In genomic region chr3:168341192-168341816, GRCh38 we compare ENCODE assay signal across 16 cellular contexts.
DNase-seq lines count a peak whose midpoint lies in the region; ATAC-seq and TF ChIP-seq lines count a peak whose summit lies in the region.
"Had no signal": no experiment of that assay in that cellular context is flagged by ENCODE, and none has a peak within 500 bp of the region (broad histone marks: within the 10 kb centered on the region; RNA-seq: fewer than 3 reads in every experiment).

No MANE protein-coding gene starts in this region.

- H3K27ac Mint-ChIP-seq in neural progenitor cell (peak overlapping the region; percentile 67), WTC11 (no peak overlapping the region)
- no peak overlapping the region for H3K27ac Mint-ChIP-seq in activated T-cell treated with anti-CD3 and anti-CD28 coated beads, Interleukin-2, amount 50 U/mL, for 72 hours
- H3K27ac Mint-ChIP-seq: activated CD4-positive, alpha-beta memory T cell treated with anti-CD3 and anti-CD28 coated beads, Interleukin-2, amount 10 ng/mL, durations not matched to agents 7 days and 5 days; stimulated activated naive B cell treated with anti-CD40 and anti-IgM and Interleukin-4, amounts not matched to agents 10 μg/mL and 1 μg/mL and 100 μg/mL, for 72 hours; T-helper 2 cell treated with Interferon-gamma antibody and Interleukin-4, amounts not matched to agents 5 μg/mL and 100 μg/mL, for 36 hours had no signal

- H3K36me3 ChIP-seq in neural progenitor cell = no peaks in the 10 kb centered on the region
- H3K36me3 ChIP-seq: heart right ventricle had no signal

- H2AFZ ChIP-seq in neural progenitor cell (replicated peaks) = no peak overlapping the region

- H3K27me3 ChIP-seq in neural progenitor cell = no peaks in the 10 kb centered on the region
- H3K27me3 ChIP-seq: heart right ventricle had no signal

- H3K4me2 ChIP-seq in neural progenitor cell = no peak overlapping the region

- no peak overlapping the region for H3K9ac ChIP-seq in neural progenitor cell

- TF ChIP-seq CTCF in neural progenitor cell (IDR thresholded peaks at IDR 0.05) (no peak), WTC11 (IDR thresholded peaks at IDR 0.05) (no peak)

- H3K27ac ChIP-seq in neural progenitor cell = no peak overlapping the region
- H3K27ac ChIP-seq: heart right ventricle had no signal

- H3K4me3 Mint-ChIP-seq in neural progenitor cell = no peak overlapping the region
- H3K4me3 Mint-ChIP-seq in activated T-cell treated with anti-CD3 and anti-CD28 coated beads, Interleukin-2, amount 50 U/mL, for 72 hours = no peak overlapping the region
- H3K4me3 Mint-ChIP-seq in WTC11 = no peak overlapping the region
- H3K4me3 Mint-ChIP-seq: activated CD4-positive, alpha-beta memory T cell treated with anti-CD3 and anti-CD28 coated beads, Interleukin-2, amount 10 ng/mL, durations not matched to agents 7 days and 5 days; stimulated activated naive B cell treated with anti-CD40 and anti-IgM and Interleukin-4, amounts not matched to agents 10 μg/mL and 1 μg/mL and 100 μg/mL, for 72 hours; T-helper 2 cell treated with Interferon-gamma antibody and Interleukin-4, amounts not matched to agents 5 μg/mL and 100 μg/mL, for 36 hours had no signal

- no peaks in the 10 kb centered on the region for H3F3A ChIP-seq in neural progenitor cell (ENCODE audit: low read depth)

- no peaks in the 10 kb centered on the region for H3K9me3 Mint-ChIP-seq in neural progenitor cell
- H3K9me3 Mint-ChIP-seq in activated T-cell treated with anti-CD3 and anti-CD28 coated beads, Interleukin-2, amount 50 U/mL, for 72 hours = peaks cover 0 to 2% of the 10 kb centered on the region in 2 donors
- H3K9me3 Mint-ChIP-seq in WTC11 = no peaks in the 10 kb centered on the region
- H3K9me3 Mint-ChIP-seq: stimulated activated naive B cell treated with anti-CD40 and anti-IgM and Interleukin-4, amounts not matched to agents 10 μg/mL and 1 μg/mL and 100 μg/mL, for 72 hours; T-helper 2 cell treated with Interferon-gamma antibody and Interleukin-4, amounts not matched to agents 5 μg/mL and 100 μg/mL, for 36 hours had no signal

- POLR2A ChIA-PET in WTC11 (lab: Charles Lee) = no interaction called here

- DNase-seq in COLO829 (ENCODE audit: low spot score) (peak; percentile 79), NCI-H2107 treated with DMSO at 0.1 percent for 48 hours (lab: John Stamatoyannopoulos, UW; ENCODE audit: unreplicated experiment) (peak; percentile 38), dedifferentiated amniotic fluid mesenchymal stem cell (ENCODE audit: extremely low spot score) (peak; percentile 73), neural progenitor cell (ENCODE audit: low spot score) (no peak), NCI-H345 treated with DMSO at 0.1 percent for 48 hours (lab: John Stamatoyannopoulos, UW; ENCODE audit: unreplicated experiment) (no peak), WTC11 (ENCODE audit: low spot score) (no peak)
- no peak for DNase-seq in activated T-cell treated with anti-CD3 and anti-CD28 coated beads, Interleukin-2, amount 50 U/mL, for 72 hours
- no peak for DNase-seq in activated CD4-positive, alpha-beta T cell treated with anti-CD3 and anti-CD28 coated beads, Interleukin-2, amount 50 U/mL, for 4 hours
- DNase-seq: activated CD4-positive, alpha-beta memory T cell treated with anti-CD3 and anti-CD28 coated beads, Interleukin-2, amount 10 ng/mL, durations not matched to agents 7 days and 5 days; activated naive CD4-positive, alpha-beta T cell treated with anti-CD3 and anti-CD28 coated beads, Interleukin-2, amount 50 U/mL, for 16 hours; dermis blood vessel endothelial cell; heart right ventricle; NCI-H2171; stimulated activated CD4-positive, alpha-beta T cell treated with anti-CD3 and anti-CD28 coated beads, Interleukin-2, amount 100 ng/mL, for 48 hours; stimulated activated naive B cell treated with anti-CD40 and anti-IgM and Interleukin-4, amounts not matched to agents 10 μg/mL and 1 μg/mL and 100 μg/mL, for 72 hours had no signal

- CTCF ChIA-PET in WTC11 (lab: Charles Lee) = no interaction called here

- ATAC-seq in activated T-cell treated with anti-CD3 and anti-CD28 coated beads, Interleukin-2, amount 50 U/mL, for 72 hours (replicated peaks in 1 of 2) = no peak
- no peak for ATAC-seq in WTC11
- ATAC-seq: heart right ventricle; stimulated activated naive B cell treated with anti-CD40 and anti-IgM and Interleukin-4, amounts not matched to agents 10 μg/mL and 1 μg/mL and 100 μg/mL, for 72 hours had no signal

- H4K20me1 ChIP-seq in neural progenitor cell (ENCODE audit: low read depth) = no peaks in the 10 kb centered on the region

- H3K4me1 ChIP-seq in neural progenitor cell = no peaks in the 10 kb centered on the region

- no peaks in the 10 kb centered on the region for H3K79me2 ChIP-seq in neural progenitor cell (ENCODE audit: low read depth)

- H3K4me1 Mint-ChIP-seq in neural progenitor cell (peaks cover 36% of the 10 kb centered on the region), WTC11 (peaks cover 23% of the 10 kb centered on the region)
- H3K4me1 Mint-ChIP-seq in activated T-cell treated with anti-CD3 and anti-CD28 coated beads, Interleukin-2, amount 50 U/mL, for 72 hours (ENCODE audit: low read depth) = no peaks in the 10 kb centered on the region
- H3K4me1 Mint-ChIP-seq: activated CD4-positive, alpha-beta memory T cell treated with anti-CD3 and anti-CD28 coated beads, Interleukin-2, amount 10 ng/mL, durations not matched to agents 7 days and 5 days; stimulated activated naive B cell treated with anti-CD40 and anti-IgM and Interleukin-4, amounts not matched to agents 10 μg/mL and 1 μg/mL and 100 μg/mL, for 72 hours had no signal

- no peak overlapping the region for H3K4me3 ChIP-seq in neural progenitor cell
- H3K4me3 ChIP-seq: heart right ventricle had no signal

- no peaks in the 10 kb centered on the region for H3K36me3 Mint-ChIP-seq in neural progenitor cell
- no peaks in the 10 kb centered on the region for H3K36me3 Mint-ChIP-seq in activated T-cell treated with anti-CD3 and anti-CD28 coated beads, Interleukin-2, amount 50 U/mL, for 72 hours (ENCODE audit: insufficient read depth in 2 of 2)
- H3K36me3 Mint-ChIP-seq in WTC11 = no peaks in the 10 kb centered on the region
- H3K36me3 Mint-ChIP-seq: stimulated activated naive B cell treated with anti-CD40 and anti-IgM and Interleukin-4, amounts not matched to agents 10 μg/mL and 1 μg/mL and 100 μg/mL, for 72 hours had no signal

- H3K9me3 ChIP-seq in neural progenitor cell (ENCODE audit: low read depth) = no peaks in the 10 kb centered on the region
- H3K9me3 ChIP-seq: heart right ventricle had no signal

- no peaks in the 10 kb centered on the region for H3K27me3 Mint-ChIP-seq in neural progenitor cell (ENCODE audit: insufficient read depth, low read depth)
- H3K27me3 Mint-ChIP-seq in activated T-cell treated with anti-CD3 and anti-CD28 coated beads, Interleukin-2, amount 50 U/mL, for 72 hours (ENCODE audit: low read depth) = no peaks in the 10 kb centered on the region
- H3K27me3 Mint-ChIP-seq in WTC11 (ENCODE audit: low read depth) = no peaks in the 10 kb centered on the region
- H3K27me3 Mint-ChIP-seq: activated CD4-positive, alpha-beta memory T cell treated with anti-CD3 and anti-CD28 coated beads, Interleukin-2, amount 10 ng/mL, durations not matched to agents 7 days and 5 days; stimulated activated naive B cell treated with anti-CD40 and anti-IgM and Interleukin-4, amounts not matched to agents 10 μg/mL and 1 μg/mL and 100 μg/mL, for 72 hours had no signal

TF ChIP-seq in WTC11, 78 proteins besides CTCF, POLR2A, EP300 and RAD21:
- TF ChIP-seq ZNF512 (CRISPR knock-in tag; IDR thresholded peaks at IDR 0.05; ENCODE audit: borderline replicate concordance) (no peak), ZNF232 (CRISPR knock-in tag; IDR thresholded peaks at IDR 0.05) (no peak), NR3C1 (CRISPR knock-in tag; conservative IDR thresholded peaks at IDR 0.05; ENCODE audit: low read depth) (no peak), KAT7 (CRISPR knock-in tag; IDR thresholded peaks at IDR 0.05; ENCODE audit: borderline replicate concordance) (no peak), ELF4 (CRISPR knock-in tag; IDR thresholded peaks at IDR 0.05; ENCODE audit: low read depth) (no peak), HMGA2 (CRISPR knock-in tag; IDR thresholded peaks at IDR 0.05) (no peak), GABPB1 (CRISPR knock-in tag; IDR thresholded peaks at IDR 0.05) (no peak), GRHL2 (CRISPR knock-in tag; IDR thresholded peaks at IDR 0.05; ENCODE audit: insufficient replicate concordance, severe bottlenecking) (no peak), OVOL2 (CRISPR knock-in tag; IDR thresholded peaks at IDR 0.05; ENCODE audit: borderline replicate concordance) (no peak), TCF7 (CRISPR knock-in tag; IDR thresholded peaks at IDR 0.05; ENCODE audit: low read depth) (no peak), USF1 (CRISPR knock-in tag; IDR thresholded peaks at IDR 0.05) (no peak), TP53 (CRISPR knock-in tag; IDR thresholded peaks at IDR 0.05) (no peak), IRF2 (CRISPR knock-in tag; IDR thresholded peaks at IDR 0.05; ENCODE audit: borderline replicate concordance, low read depth) (no peak)

Comparison
In these comparisons a context has a peak if more than half of its experiments do, and no peak if none do; other contexts are left out.
1. DNase-seq: peak in COLO829 (single experiment), NCI-H2107 treated with DMSO at 0.1 percent for 48 hours (single experiment) and dedifferentiated amniotic fluid mesenchymal stem cell (single experiment); none in neural progenitor cell (single experiment), NCI-H345 treated with DMSO at 0.1 percent for 48 hours (single experiment), activated T-cell treated with anti-CD3 and anti-CD28 coated beads, Interleukin-2, amount 50 U/mL, for 72 hours (0 of 2), activated CD4-positive, alpha-beta T cell treated with anti-CD3 and anti-CD28 coated beads, Interleukin-2, amount 50 U/mL, for 4 hours (0 of 2) and WTC11 (single experiment).